Comparison of ENCODE assay signal across 3 cellular contexts in genomic region chr2:77910136-77910535, GRCh38.
"Had no signal": no experiment of that assay in that cellular context is flagged by ENCODE, and none has a peak within 500 bp of the region (broad histone marks: within the 10 kb centered on the region; RNA-seq: fewer than 3 reads in every experiment).

No MANE protein-coding gene starts in this region.

- DNase-seq: GDM1, GF-D8 had no signal

- ATAC-seq: GM12878 had no signal

- H3K4me3 ChIP-seq: GM12878 had no signal
